In genomic region chr7:80095545-80095944, GRCh38 we compare ENCODE assay signal across 1 cellular context.
TF ChIP-seq lines count a peak whose summit lies in the region.

No MANE protein-coding gene starts in this region.

TF ChIP-seq in HCT116, 20 proteins besides CTCF, POLR2A, EP300 and RAD21 (continued from another document):
- TF ChIP-seq SIN3A (IDR thresholded peaks at IDR 0.05; ENCODE audit: low read depth) = no peak
- TF ChIP-seq SP1 (IDR thresholded peaks at IDR 0.05; ENCODE audit: low read depth) = no peak
- no peak for TF ChIP-seq ZFX (IDR thresholded peaks at IDR 0.05)
- TF ChIP-seq YY1 (IDR thresholded peaks at IDR 0.05; ENCODE audit: extremely low read depth, insufficient replicate concordance, low read depth, low read length) = no peak
- TF ChIP-seq MAX (IDR thresholded peaks at IDR 0.05) = no peak
- TF ChIP-seq ZBTB33 (IDR thresholded peaks at IDR 0.05; ENCODE audit: extremely low read depth, insufficient replicate concordance, low read length) = no peak
- TF ChIP-seq EGR1 (IDR thresholded peaks at IDR 0.05; ENCODE audit: low read depth) = no peak
- TF ChIP-seq CBX3 (IDR thresholded peaks at IDR 0.05; ENCODE audit: low read depth) = no peak
- TF ChIP-seq CEBPB (IDR thresholded peaks at IDR 0.05; ENCODE audit: low read depth) = no peak
- TF ChIP-seq REST (IDR thresholded peaks at IDR 0.05; ENCODE audit: low read depth) = no peak
